In the genomic region with DNA sequence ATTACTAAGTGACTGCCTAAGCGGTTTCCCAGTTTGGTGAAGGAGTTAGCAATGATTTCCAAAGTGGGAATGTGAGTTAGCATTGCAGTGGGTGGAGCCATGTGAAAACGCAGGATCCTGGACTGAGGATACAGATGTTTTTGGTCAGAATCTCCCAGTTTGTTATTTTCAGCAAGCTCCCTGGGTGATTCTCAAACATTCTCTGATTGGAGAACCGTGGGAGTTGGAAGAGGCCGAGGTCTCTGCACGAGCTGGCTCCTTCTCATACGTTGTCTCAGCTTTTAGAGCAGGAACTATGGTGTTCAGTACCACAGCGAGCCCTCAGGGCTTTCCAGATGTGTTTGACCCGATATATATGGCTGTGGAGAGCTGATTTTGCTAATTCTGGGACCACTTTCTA, we compare ENCODE assay signal across 14 cellular contexts.
DNase-seq lines count a peak whose midpoint lies in the region; ATAC-seq and TF ChIP-seq lines count a peak whose summit lies in the region.
"Had no signal": no experiment of that assay in that cellular context is flagged by ENCODE, and none has a peak within 500 bp of the region (broad histone marks: within the 10 kb centered on the region; RNA-seq: fewer than 3 reads in every experiment).

No MANE protein-coding gene starts in this region.

- H3K4me3 ChIP-seq in BLaER1 treated with 17β-estradiol and CSF1 and Interleukin-3, amounts not matched to agents 10 nM and 100 nM = peak overlapping the region in 7 of 10 experiments; percentile 7 to 42 (median 29); a peak in 9 of 20 replicates
- no peak overlapping the region for H3K4me3 ChIP-seq in fibroblast of mammary gland (ENCODE audit: control insufficient read depth, low read depth, low read length)

- no peaks in the 10 kb centered on the region for H3K36me3 Mint-ChIP-seq in memory B cell
- H3K36me3 Mint-ChIP-seq in stimulated activated naive B cell treated with anti-CD40 and anti-IgM and Interleukin-4, amounts not matched to agents 10 μg/mL and 1 μg/mL and 100 μg/mL, for 72 hours = no peaks in the 10 kb centered on the region
- H3K36me3 Mint-ChIP-seq in activated naive CD4-positive, alpha-beta T cell treated with anti-CD3 and anti-CD28 coated beads for 36 hours (ENCODE audit: low read depth) = no peaks in the 10 kb centered on the region
- H3K36me3 Mint-ChIP-seq: type B pancreatic cell had no signal

- peaks cover 31 to 90% (median 64%) of the 10 kb centered on the region in 10 experiments for H3K4me1 ChIP-seq in BLaER1 treated with 17β-estradiol and CSF1 and Interleukin-3, amounts not matched to agents 10 nM and 100 nM

- H3K27me3 Mint-ChIP-seq in memory B cell = no peaks in the 10 kb centered on the region
- no peaks in the 10 kb centered on the region for H3K27me3 Mint-ChIP-seq in stimulated activated naive B cell treated with anti-CD40 and anti-IgM and Interleukin-4, amounts not matched to agents 10 μg/mL and 1 μg/mL and 100 μg/mL, for 72 hours
- no peaks in the 10 kb centered on the region for H3K27me3 Mint-ChIP-seq in activated naive CD4-positive, alpha-beta T cell treated with anti-CD3 and anti-CD28 coated beads for 36 hours (ENCODE audit: low read depth)
- H3K27me3 Mint-ChIP-seq: type B pancreatic cell had no signal

- no peaks in the 10 kb centered on the region for H3K36me3 ChIP-seq in BLaER1 treated with 17β-estradiol and CSF1 and Interleukin-3, amounts not matched to agents 10 nM and 100 nM

- H3K9me3 Mint-ChIP-seq in memory B cell = peaks cover 2% of the 10 kb centered on the region
- H3K9me3 Mint-ChIP-seq in stimulated activated naive B cell treated with anti-CD40 and anti-IgM and Interleukin-4, amounts not matched to agents 10 μg/mL and 1 μg/mL and 100 μg/mL, for 72 hours = no peaks in the 10 kb centered on the region
- no peaks in the 10 kb centered on the region for H3K9me3 Mint-ChIP-seq in activated naive CD4-positive, alpha-beta T cell treated with anti-CD3 and anti-CD28 coated beads for 36 hours
- H3K9me3 Mint-ChIP-seq: activated T-cell treated with anti-CD3 and anti-CD28 coated beads, Interleukin-2, amount 50 U/mL, for 4 hours; type B pancreatic cell had no signal

- no peak for ATAC-seq in memory B cell (ENCODE audit: low read depth)
- peak in 1 of 2 donors; percentile 8 for ATAC-seq in stimulated activated naive B cell treated with anti-CD40 and anti-IgM and Interleukin-4, amounts not matched to agents 10 μg/mL and 1 μg/mL and 100 μg/mL, for 72 hours (replicated peaks)
- ATAC-seq in HG02885 (IDR thresholded peaks at IDR 0.05; ENCODE audit: poor library complexity, unreplicated experiment) = no peak
- ATAC-seq: activated T-cell treated with anti-CD3 and anti-CD28 coated beads, Interleukin-2, amount 50 U/mL, for 4 hours had no signal

- peak overlapping the region; percentile 12 for H3K27ac Mint-ChIP-seq in memory B cell
- peak overlapping the region; percentile 81 for H3K27ac Mint-ChIP-seq in stimulated activated naive B cell treated with anti-CD40 and anti-IgM and Interleukin-4, amounts not matched to agents 10 μg/mL and 1 μg/mL and 100 μg/mL, for 72 hours
- H3K27ac Mint-ChIP-seq in activated naive CD4-positive, alpha-beta T cell treated with anti-CD3 and anti-CD28 coated beads for 36 hours = no peak overlapping the region
- H3K27ac Mint-ChIP-seq: type B pancreatic cell had no signal

- intact Hi-C loops in activated naive CD4-positive, alpha-beta T cell treated with anti-CD3 and anti-CD28 coated beads for 36 hours (cut with micrococcal nuclease) = loop anchor here (5.0 kb wide), 1 partner anchor 227 kb away; no protein-coding TSS in a partner anchor

- H4K20me1 ChIP-seq in BLaER1 treated with 17β-estradiol and CSF1 and Interleukin-3, amounts not matched to agents 10 nM and 100 nM = no peaks in the 10 kb centered on the region

- CTCF ChIA-PET in activated naive CD4-positive, alpha-beta T cell treated with anti-CD3 and anti-CD28 coated beads for 36 hours (lab: Charles Lee) = no interaction called here

- H3K9ac ChIP-seq in BLaER1 treated with 17β-estradiol and CSF1 and Interleukin-3, amounts not matched to agents 10 nM and 100 nM = peak overlapping the region in 9 of 11 experiments; percentile 12 to 69 (median 53); a peak in 14 of 22 replicates

- DNase-seq in fibroblast of mammary gland (ENCODE audit: low read depth) (peak; percentile 28), memory B cell (ENCODE audit: low spot score in 2 of 2) (no peak), cerebellar nuclear complex (lab: John Stamatoyannopoulos, UW) (no peak)
- DNase-seq in stimulated activated naive B cell treated with anti-CD40 and anti-IgM and Interleukin-4, amounts not matched to agents 10 μg/mL and 1 μg/mL and 100 μg/mL, for 72 hours = no peak
- no peak for DNase-seq in activated CD8-positive, alpha-beta memory T cell treated with anti-CD3 and anti-CD28 coated beads for 24 hours
- no peak for DNase-seq in activated naive CD4-positive, alpha-beta T cell treated with anti-CD3 and anti-CD28 coated beads for 36 hours
- DNase-seq: activated CD4-positive, alpha-beta T cell treated with anti-CD3 and anti-CD28 coated beads for 4 hours; activated T-cell treated with anti-CD3 and anti-CD28 coated beads, Interleukin-2, amount 50 U/mL, for 4 hours; NCI-H2107; SHP77; T-helper 2 cell had no signal

- peak overlapping the region in 9 of 11 experiments; percentile 56 to 90 (median 80); a peak in 18 of 22 replicates for H3K27ac ChIP-seq in BLaER1 treated with 17β-estradiol and CSF1 and Interleukin-3, amounts not matched to agents 10 nM and 100 nM

- H3K9me3 ChIP-seq in BLaER1 treated with 17β-estradiol and CSF1 and Interleukin-3, amounts not matched to agents 10 nM and 100 nM (replicated peaks in 1 of 11) = peaks cover 0 to 18% (median 7%) of the 10 kb centered on the region in 11 experiments; a peak in 12 of 22 replicates

- no peaks in the 10 kb centered on the region for H3K27me3 ChIP-seq in BLaER1 treated with 17β-estradiol and CSF1 and Interleukin-3, amounts not matched to agents 10 nM and 100 nM

- peak overlapping the region; percentile 77 to 94 (median 85) for H3K4me2 ChIP-seq in BLaER1 treated with 17β-estradiol and CSF1 and Interleukin-3, amounts not matched to agents 10 nM and 100 nM

- H3K4me3 Mint-ChIP-seq in memory B cell = peak overlapping the region; percentile 71
- H3K4me3 Mint-ChIP-seq in stimulated activated naive B cell treated with anti-CD40 and anti-IgM and Interleukin-4, amounts not matched to agents 10 μg/mL and 1 μg/mL and 100 μg/mL, for 72 hours = peak overlapping the region; percentile 58 to 71
- no peak overlapping the region for H3K4me3 Mint-ChIP-seq in activated naive CD4-positive, alpha-beta T cell treated with anti-CD3 and anti-CD28 coated beads for 36 hours
- H3K4me3 Mint-ChIP-seq: activated T-cell treated with anti-CD3 and anti-CD28 coated beads, Interleukin-2, amount 50 U/mL, for 4 hours; type B pancreatic cell had no signal

- H3K4me1 Mint-ChIP-seq in memory B cell = peaks cover 27% of the 10 kb centered on the region
- peaks cover 29 to 46% of the 10 kb centered on the region in 2 donors for H3K4me1 Mint-ChIP-seq in stimulated activated naive B cell treated with anti-CD40 and anti-IgM and Interleukin-4, amounts not matched to agents 10 μg/mL and 1 μg/mL and 100 μg/mL, for 72 hours
- H3K4me1 Mint-ChIP-seq in activated naive CD4-positive, alpha-beta T cell treated with anti-CD3 and anti-CD28 coated beads for 36 hours (ENCODE audit: low read depth) = peaks cover 15% of the 10 kb centered on the region

- TF ChIP-seq CTCF in fibroblast of mammary gland (conservative IDR thresholded peaks at IDR 0.05; ENCODE audit: control insufficient read depth, insufficient read depth, low read depth, low read length) = no peak
